ENCODE assay signal across 20 cellular contexts in the genomic region with DNA sequence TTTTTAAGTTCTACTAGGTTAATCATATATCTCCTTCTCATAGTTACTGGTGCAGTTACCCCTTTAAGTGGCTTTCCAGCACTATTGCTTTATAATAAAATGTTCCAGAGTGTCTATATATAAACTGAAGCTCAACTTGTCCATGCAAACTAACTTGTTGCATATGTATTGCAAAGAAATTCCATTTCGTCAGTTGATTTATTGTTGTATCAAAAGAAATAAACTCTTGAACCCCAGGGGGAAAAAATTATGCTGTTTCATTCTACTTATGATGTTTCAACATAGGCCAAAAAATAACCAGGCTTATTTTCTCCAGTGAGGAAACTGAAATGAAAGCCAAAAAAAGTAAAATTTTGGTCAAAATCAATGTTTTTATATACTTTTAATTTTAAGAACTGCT.
DNase-seq lines count a peak whose midpoint lies in the region; ATAC-seq, FAIRE-seq and TF ChIP-seq lines count a peak whose summit lies in the region.
"Had no signal": no experiment of that assay in that cellular context is flagged by ENCODE, and none has a peak within 500 bp of the region (broad histone marks: within the 10 kb centered on the region; RNA-seq: fewer than 3 reads in every experiment).

No MANE protein-coding gene starts in this region.

- POLR2A ChIA-PET in WTC11 (lab: Charles Lee), result no interaction called here

- FAIRE-seq in islet of Langerhans (lab: Jason Lieb, UNC), result peak; percentile 24
- no peak for FAIRE-seq in frontal cortex (lab: Jason Lieb, UNC)
- FAIRE-seq: GM12891, GM18507, GM19239, H54 had no signal

- H3K27me3 Mint-ChIP-seq in WTC11 (ENCODE audit: low read depth) (no peaks in the 10 kb centered on the region), progenitor cell of endocrine pancreas (no peaks in the 10 kb centered on the region)
- H3K27me3 Mint-ChIP-seq: CD4-positive, alpha-beta memory T cell had no signal

- CTCF ChIA-PET in WTC11 (lab: Charles Lee), result no interaction called here

- H3K9me3 Mint-ChIP-seq in WTC11, result no peaks in the 10 kb centered on the region
- no peaks in the 10 kb centered on the region for H3K9me3 Mint-ChIP-seq in progenitor cell of endocrine pancreas (ENCODE audit: low read depth)
- H3K9me3 Mint-ChIP-seq: CD4-positive, alpha-beta memory T cell had no signal

- H3K27ac Mint-ChIP-seq in WTC11 (peak overlapping the region; percentile 29), progenitor cell of endocrine pancreas (no peak overlapping the region)
- H3K27ac Mint-ChIP-seq: CD4-positive, alpha-beta memory T cell; HFFc6 had no signal

- no peak for TF ChIP-seq CTCF in WTC11 (IDR thresholded peaks at IDR 0.05)
- no peak for TF ChIP-seq CTCF in progenitor cell of endocrine pancreas (IDR thresholded peaks at IDR 0.05; ENCODE audit: unreplicated experiment)

- DNase-seq in WTC11 (ENCODE audit: low spot score) (no peak), fibroblast of gingiva (ENCODE audit: low read depth) (peak; percentile 60), NOMO-1 treated with DMSO at 0.1 percent for 48 hours (lab: John Stamatoyannopoulos, UW; ENCODE audit: unreplicated experiment) (no peak), progenitor cell of endocrine pancreas (ENCODE audit: low spot score, unreplicated experiment) (no peak), frontal cortex (ENCODE audit: low spot score in 2 of 2) (no peak)
- DNase-seq: C1 segment of cervical spinal cord; Calu3; CD4-positive, alpha-beta memory T cell; COR-L47; DMS53; DMS79 treated with DMSO at 0.1 percent for 48 hours; GF-D8; GOT3; HFFc6 had no signal

- ATAC-seq in WTC11 (no peak), GM18517 (IDR thresholded peaks at IDR 0.05; ENCODE audit: unreplicated experiment) (no peak)

- H3K36me3 Mint-ChIP-seq in WTC11, result no peaks in the 10 kb centered on the region
- no peaks in the 10 kb centered on the region for H3K36me3 Mint-ChIP-seq in progenitor cell of endocrine pancreas (ENCODE audit: insufficient read depth)
- H3K36me3 Mint-ChIP-seq: CD4-positive, alpha-beta memory T cell had no signal

- H3K4me1 Mint-ChIP-seq in WTC11, result peaks cover 68% of the 10 kb centered on the region
- H3K4me1 Mint-ChIP-seq in progenitor cell of endocrine pancreas (ENCODE audit: low read depth), result peaks cover 3% of the 10 kb centered on the region
- H3K4me1 Mint-ChIP-seq: CD4-positive, alpha-beta memory T cell had no signal

- no peak overlapping the region for H3K4me3 Mint-ChIP-seq in WTC11
- H3K4me3 Mint-ChIP-seq in progenitor cell of endocrine pancreas (ENCODE audit: low read depth), result no peak overlapping the region
- H3K4me3 Mint-ChIP-seq: CD4-positive, alpha-beta memory T cell; HFFc6 had no signal

TF ChIP-seq in WTC11, 78 proteins besides CTCF, POLR2A, EP300 and RAD21 (continues in another document):
- TF ChIP-seq, protein P1, sequence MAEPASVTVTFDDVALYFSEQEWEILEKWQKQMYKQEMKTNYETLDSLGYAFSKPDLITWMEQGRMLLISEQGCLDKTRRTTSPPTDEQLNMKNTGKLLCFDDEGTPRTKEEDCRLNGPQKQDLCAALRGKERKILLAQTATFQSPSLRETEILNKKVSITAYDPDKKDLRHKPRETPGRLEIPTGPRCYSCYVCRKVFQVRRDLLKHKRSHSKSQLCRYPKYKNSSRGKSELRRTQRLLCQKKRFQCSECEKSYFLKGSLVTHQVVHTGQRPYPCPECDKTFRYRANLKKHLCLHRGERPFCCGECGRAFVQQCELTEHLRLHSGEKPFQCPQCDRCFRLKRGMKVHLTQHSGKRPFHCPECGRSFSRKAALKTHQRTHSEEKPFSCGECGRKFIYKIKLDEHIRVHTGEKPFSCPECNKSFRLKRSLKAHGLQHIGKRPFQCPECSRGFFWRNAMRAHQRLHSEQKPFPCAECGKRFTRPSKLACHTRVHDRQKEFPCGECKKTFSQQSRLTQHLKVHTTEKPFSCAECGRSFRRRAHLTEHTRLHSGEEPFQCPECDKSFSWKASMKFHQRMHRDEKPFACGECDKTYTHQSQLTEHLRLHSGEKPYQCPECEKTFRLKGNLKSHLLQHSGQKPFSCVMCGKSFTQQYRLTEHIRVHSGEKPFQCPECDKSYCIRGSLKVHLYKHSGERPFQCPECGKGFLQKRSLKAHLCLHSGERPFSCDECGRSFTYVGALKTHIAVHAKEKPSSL (CRISPR knock-in tag; conservative IDR thresholded peaks at IDR 0.05), result no peak
- TF ChIP-seq, protein P2, sequence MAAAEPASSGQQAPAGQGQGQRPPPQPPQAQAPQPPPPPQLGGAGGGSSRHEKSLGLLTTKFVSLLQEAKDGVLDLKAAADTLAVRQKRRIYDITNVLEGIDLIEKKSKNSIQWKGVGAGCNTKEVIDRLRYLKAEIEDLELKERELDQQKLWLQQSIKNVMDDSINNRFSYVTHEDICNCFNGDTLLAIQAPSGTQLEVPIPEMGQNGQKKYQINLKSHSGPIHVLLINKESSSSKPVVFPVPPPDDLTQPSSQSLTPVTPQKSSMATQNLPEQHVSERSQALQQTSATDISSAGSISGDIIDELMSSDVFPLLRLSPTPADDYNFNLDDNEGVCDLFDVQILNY (CRISPR knock-in tag; IDR thresholded peaks at IDR 0.05), result no peak
- TF ChIP-seq, protein P3, sequence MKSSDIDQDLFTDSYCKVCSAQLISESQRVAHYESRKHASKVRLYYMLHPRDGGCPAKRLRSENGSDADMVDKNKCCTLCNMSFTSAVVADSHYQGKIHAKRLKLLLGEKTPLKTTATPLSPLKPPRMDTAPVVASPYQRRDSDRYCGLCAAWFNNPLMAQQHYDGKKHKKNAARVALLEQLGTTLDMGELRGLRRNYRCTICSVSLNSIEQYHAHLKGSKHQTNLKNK (CRISPR knock-in tag; IDR thresholded peaks at IDR 0.05), result no peak
- TF ChIP-seq MYBL2 (CRISPR knock-in tag; IDR thresholded peaks at IDR 0.05) (no peak), NFATC4 (CRISPR knock-in tag; IDR thresholded peaks at IDR 0.05) (no peak), TEAD4 (CRISPR knock-in tag; IDR thresholded peaks at IDR 0.05) (no peak), EMX1 (CRISPR knock-in tag; IDR thresholded peaks at IDR 0.05) (no peak), ZNF396 (CRISPR knock-in tag; IDR thresholded peaks at IDR 0.05; ENCODE audit: borderline replicate concordance) (no peak), NFYB (CRISPR knock-in tag; conservative IDR thresholded peaks at IDR 0.05; ENCODE audit: low read depth) (no peak), TP53 (CRISPR knock-in tag; IDR thresholded peaks at IDR 0.05) (no peak)
- TF ChIP-seq, protein P4, sequence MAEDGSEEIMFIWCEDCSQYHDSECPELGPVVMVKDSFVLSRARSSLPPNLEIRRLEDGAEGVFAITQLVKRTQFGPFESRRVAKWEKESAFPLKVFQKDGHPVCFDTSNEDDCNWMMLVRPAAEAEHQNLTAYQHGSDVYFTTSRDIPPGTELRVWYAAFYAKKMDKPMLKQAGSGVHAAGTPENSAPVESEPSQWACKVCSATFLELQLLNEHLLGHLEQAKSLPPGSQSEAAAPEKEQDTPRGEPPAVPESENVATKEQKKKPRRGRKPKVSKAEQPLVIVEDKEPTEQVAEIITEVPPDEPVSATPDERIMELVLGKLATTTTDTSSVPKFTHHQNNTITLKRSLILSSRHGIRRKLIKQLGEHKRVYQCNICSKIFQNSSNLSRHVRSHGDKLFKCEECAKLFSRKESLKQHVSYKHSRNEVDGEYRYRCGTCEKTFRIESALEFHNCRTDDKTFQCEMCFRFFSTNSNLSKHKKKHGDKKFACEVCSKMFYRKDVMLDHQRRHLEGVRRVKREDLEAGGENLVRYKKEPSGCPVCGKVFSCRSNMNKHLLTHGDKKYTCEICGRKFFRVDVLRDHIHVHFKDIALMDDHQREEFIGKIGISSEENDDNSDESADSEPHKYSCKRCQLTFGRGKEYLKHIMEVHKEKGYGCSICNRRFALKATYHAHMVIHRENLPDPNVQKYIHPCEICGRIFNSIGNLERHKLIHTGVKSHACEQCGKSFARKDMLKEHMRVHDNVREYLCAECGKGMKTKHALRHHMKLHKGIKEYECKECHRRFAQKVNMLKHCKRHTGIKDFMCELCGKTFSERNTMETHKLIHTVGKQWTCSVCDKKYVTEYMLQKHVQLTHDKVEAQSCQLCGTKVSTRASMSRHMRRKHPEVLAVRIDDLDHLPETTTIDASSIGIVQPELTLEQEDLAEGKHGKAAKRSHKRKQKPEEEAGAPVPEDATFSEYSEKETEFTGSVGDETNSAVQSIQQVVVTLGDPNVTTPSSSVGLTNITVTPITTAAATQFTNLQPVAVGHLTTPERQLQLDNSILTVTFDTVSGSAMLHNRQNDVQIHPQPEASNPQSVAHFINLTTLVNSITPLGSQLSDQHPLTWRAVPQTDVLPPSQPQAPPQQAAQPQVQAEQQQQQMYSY (CRISPR knock-in tag; IDR thresholded peaks at IDR 0.05), result no peak
- TF ChIP-seq, protein P5, sequence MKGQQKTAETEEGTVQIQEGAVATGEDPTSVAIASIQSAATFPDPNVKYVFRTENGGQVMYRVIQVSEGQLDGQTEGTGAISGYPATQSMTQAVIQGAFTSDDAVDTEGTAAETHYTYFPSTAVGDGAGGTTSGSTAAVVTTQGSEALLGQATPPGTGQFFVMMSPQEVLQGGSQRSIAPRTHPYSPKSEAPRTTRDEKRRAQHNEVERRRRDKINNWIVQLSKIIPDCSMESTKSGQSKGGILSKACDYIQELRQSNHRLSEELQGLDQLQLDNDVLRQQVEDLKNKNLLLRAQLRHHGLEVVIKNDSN (CRISPR knock-in tag; IDR thresholded peaks at IDR 0.05), result no peak
- TF ChIP-seq, protein P6, sequence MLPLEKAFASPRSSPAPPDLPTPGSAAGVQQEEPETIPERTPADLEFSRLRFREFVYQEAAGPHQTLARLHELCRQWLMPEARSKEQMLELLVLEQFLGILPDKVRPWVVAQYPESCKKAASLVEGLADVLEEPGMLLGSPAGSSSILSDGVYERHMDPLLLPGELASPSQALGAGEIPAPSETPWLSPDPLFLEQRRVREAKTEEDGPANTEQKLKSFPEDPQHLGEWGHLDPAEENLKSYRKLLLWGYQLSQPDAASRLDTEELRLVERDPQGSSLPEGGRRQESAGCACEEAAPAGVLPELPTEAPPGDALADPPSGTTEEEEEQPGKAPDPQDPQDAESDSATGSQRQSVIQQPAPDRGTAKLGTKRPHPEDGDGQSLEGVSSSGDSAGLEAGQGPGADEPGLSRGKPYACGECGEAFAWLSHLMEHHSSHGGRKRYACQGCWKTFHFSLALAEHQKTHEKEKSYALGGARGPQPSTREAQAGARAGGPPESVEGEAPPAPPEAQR (CRISPR knock-in tag; IDR thresholded peaks at IDR 0.05), result no peak
- TF ChIP-seq, protein P7, sequence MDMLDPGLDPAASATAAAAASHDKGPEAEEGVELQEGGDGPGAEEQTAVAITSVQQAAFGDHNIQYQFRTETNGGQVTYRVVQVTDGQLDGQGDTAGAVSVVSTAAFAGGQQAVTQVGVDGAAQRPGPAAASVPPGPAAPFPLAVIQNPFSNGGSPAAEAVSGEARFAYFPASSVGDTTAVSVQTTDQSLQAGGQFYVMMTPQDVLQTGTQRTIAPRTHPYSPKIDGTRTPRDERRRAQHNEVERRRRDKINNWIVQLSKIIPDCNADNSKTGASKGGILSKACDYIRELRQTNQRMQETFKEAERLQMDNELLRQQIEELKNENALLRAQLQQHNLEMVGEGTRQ (CRISPR knock-in tag; IDR thresholded peaks at IDR 0.05), result no peak
